In the genomic region with DNA sequence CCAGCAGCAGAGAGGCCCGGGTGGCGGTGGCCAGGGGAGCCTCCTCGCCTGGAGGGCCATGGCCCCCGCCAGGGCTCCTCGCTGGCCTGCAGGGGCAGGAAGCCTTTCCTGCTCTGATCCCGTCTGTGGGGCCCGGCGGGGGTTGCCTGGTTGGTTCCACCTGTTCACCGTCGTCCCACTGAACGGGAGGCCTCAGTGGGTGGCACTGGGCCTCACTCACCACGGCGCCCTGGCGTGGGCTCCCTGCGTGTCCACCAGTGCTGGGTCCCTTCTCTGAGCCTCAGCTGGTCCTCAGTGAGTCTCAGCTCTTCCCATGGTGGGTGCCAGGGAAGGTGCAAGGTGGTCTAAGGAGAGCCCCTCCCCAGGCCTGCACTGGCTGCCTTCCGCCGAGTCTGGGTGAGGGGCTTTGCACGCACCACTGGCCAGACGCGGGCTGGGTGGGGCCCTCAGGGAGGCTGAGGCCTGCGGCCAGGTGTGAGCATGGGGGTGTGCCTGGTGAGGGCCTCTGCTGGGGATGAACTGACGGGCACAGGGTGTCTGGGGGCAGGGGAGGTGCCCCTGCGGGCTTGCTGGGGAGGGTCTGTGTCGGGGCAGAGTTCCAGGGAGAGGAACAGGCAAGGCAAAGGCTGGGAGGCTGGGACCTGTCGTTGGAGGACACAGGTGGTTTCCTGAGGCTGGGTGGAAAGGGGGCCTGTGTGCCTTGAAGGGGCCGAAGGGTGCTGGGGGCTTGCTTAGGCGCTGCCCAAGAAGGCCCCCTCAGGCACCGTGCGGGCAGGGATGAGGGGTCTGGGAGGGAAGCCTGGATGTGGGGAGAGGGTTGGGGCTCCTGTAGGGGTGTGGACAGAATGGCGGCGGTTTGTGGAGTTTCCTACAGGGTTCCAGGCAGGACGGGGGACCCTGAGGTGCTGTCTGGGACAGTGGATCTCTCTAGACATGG, we compare ENCODE assay signal across 13 cellular contexts.
DNase-seq lines count a peak whose midpoint lies in the region; ATAC-seq and TF ChIP-seq lines count a peak whose summit lies in the region.
"Had no signal": no experiment of that assay in that cellular context is flagged by ENCODE, and none has a peak within 500 bp of the region (broad histone marks: within the 10 kb centered on the region; RNA-seq: fewer than 3 reads in every experiment).

No MANE protein-coding gene starts in this region.

- H2AFZ ChIP-seq in osteoblast (ENCODE audit: low read length) = no peak overlapping the region

- no peak overlapping the region for H3K4me3 ChIP-seq in osteoblast (ENCODE audit: insufficient read depth, low read length)
- no peak overlapping the region for H3K4me3 ChIP-seq in aorta (ENCODE audit: low read length in 2 of 2)
- H3K4me3 ChIP-seq in MG63 = no peak overlapping the region
- H3K4me3 ChIP-seq: skin epidermis had no signal

- intact Hi-C loops in aorta (cut with DNase I) = no loop called here

- TF ChIP-seq CTCF in osteoblast (IDR thresholded peaks at IDR 0.05; ENCODE audit: extremely low read depth, low read depth, low read length) = no peak

- H3K9me3 ChIP-seq in osteoblast (ENCODE audit: low read depth, low read length) (peaks cover 2% of the 10 kb centered on the region), aorta (ENCODE audit: control insufficient read depth, low read length) (no peaks in the 10 kb centered on the region), MG63 (no peaks in the 10 kb centered on the region)

- H3K27ac Mint-ChIP-seq in stimulated activated naive CD8-positive, alpha-beta T cell treated with anti-CD3 and anti-CD28 coated beads, Interleukin-15, amount 100 ng/mL, for 72 hours = peak overlapping the region in 1 of 2 donors; percentile 67

- no peaks in the 10 kb centered on the region for H3K79me2 ChIP-seq in osteoblast (ENCODE audit: insufficient read depth, low read length)

- H3K27me3 Mint-ChIP-seq in stimulated activated naive CD8-positive, alpha-beta T cell treated with anti-CD3 and anti-CD28 coated beads, Interleukin-15, amount 100 ng/mL, for 72 hours = no peaks in the 10 kb centered on the region
- H3K27me3 Mint-ChIP-seq: B cell had no signal

- H3K27ac ChIP-seq in osteoblast (ENCODE audit: low read depth, low read length) (no peak overlapping the region), aorta (ENCODE audit: low read depth in 1 of 2, low read length in 2 of 2) (no peak overlapping the region)
- H3K27ac ChIP-seq: skin epidermis had no signal

- no peaks in the 10 kb centered on the region for H4K20me1 ChIP-seq in osteoblast (ENCODE audit: insufficient read depth, low read length)

- H3K4me1 ChIP-seq in osteoblast (ENCODE audit: insufficient read depth, low read length) = no peaks in the 10 kb centered on the region
- no peaks in the 10 kb centered on the region for H3K4me1 ChIP-seq in aorta (ENCODE audit: control insufficient read depth in 1 of 2, insufficient read depth in 2 of 2, low read length in 2 of 2)

- peaks cover 51% of the 10 kb centered on the region for H3K4me1 Mint-ChIP-seq in stimulated activated naive CD8-positive, alpha-beta T cell treated with anti-CD3 and anti-CD28 coated beads, Interleukin-15, amount 100 ng/mL, for 72 hours
- H3K4me1 Mint-ChIP-seq: B cell, neural crest cell had no signal

- H3K27me3 ChIP-seq in osteoblast (ENCODE audit: insufficient read depth, low read length) (no peaks in the 10 kb centered on the region), aorta (ENCODE audit: control insufficient read depth in 1 of 2, insufficient read depth in 2 of 2, low read length in 1 of 2) (no peaks in the 10 kb centered on the region), MG63 (no peaks in the 10 kb centered on the region)

- peaks cover 0 to 7% of the 10 kb centered on the region in 2 donors for H3K9me3 Mint-ChIP-seq in stimulated activated naive CD8-positive, alpha-beta T cell treated with anti-CD3 and anti-CD28 coated beads, Interleukin-15, amount 100 ng/mL, for 72 hours

- no peak overlapping the region for H3K4me3 Mint-ChIP-seq in stimulated activated naive CD8-positive, alpha-beta T cell treated with anti-CD3 and anti-CD28 coated beads, Interleukin-15, amount 100 ng/mL, for 72 hours
- H3K4me3 Mint-ChIP-seq: neural crest cell had no signal

- peak; percentile 4 for ATAC-seq in stimulated activated naive CD8-positive, alpha-beta T cell treated with anti-CD3 and anti-CD28 coated beads, Interleukin-15, amount 100 ng/mL, for 72 hours
- no peak for ATAC-seq in stimulated activated naive CD8-positive, alpha-beta T cell treated with anti-CD3 and anti-CD28 coated beads, Interleukin-15, Interleukin-2, amounts not matched to agents 100 U/mL and 50 U/mL, for 24 hours
- no peak for ATAC-seq in aorta (ENCODE audit: low FRiP score)
- ATAC-seq in GM19452 (IDR thresholded peaks at IDR 0.05; ENCODE audit: unreplicated experiment) = no peak

- WGBS in aorta, 2 donors = 87 to 92% methylated on average over 32 of the region's 32 CpGs

- H3K4me2 ChIP-seq in osteoblast (ENCODE audit: insufficient read depth, low read length) = no peak overlapping the region

- no peaks in the 10 kb centered on the region for H3K36me3 ChIP-seq in osteoblast (ENCODE audit: insufficient read depth, low read length)
- no peaks in the 10 kb centered on the region for H3K36me3 ChIP-seq in aorta (ENCODE audit: control insufficient read depth in 1 of 2, insufficient read depth in 2 of 2, low read length in 1 of 2)
- no peaks in the 10 kb centered on the region for H3K36me3 ChIP-seq in MG63

- no peak for DNase-seq in stimulated activated naive CD8-positive, alpha-beta T cell treated with anti-CD3 and anti-CD28 coated beads, Interleukin-15, amount 100 ng/mL, for 72 hours
- DNase-seq in stimulated activated naive CD8-positive, alpha-beta T cell treated with anti-CD3 and anti-CD28 coated beads, Interleukin-15, Interleukin-2, amounts not matched to agents 100 U/mL and 50 U/mL, for 24 hours = no peak
- DNase-seq in ecto neural progenitor cell (ENCODE audit: low spot score) = peak; percentile 16
- peak; percentile 48 for DNase-seq in osteoblast (ENCODE audit: insufficient read length, low spot score, missing footprints)
- DNase-seq in aorta = peak; percentile 46 to 57
- DNase-seq in MG63 = no peak
- no peak for DNase-seq in stimulated activated naive CD4-positive, alpha-beta T cell (lab: John Stamatoyannopoulos, UW)
- DNase-seq: hypothalamus, MM.1S had no signal

Comparison
In these comparisons a context has a peak if more than half of its experiments do, and no peak if none do; other contexts are left out.
1. DNase-seq: peak in ecto neural progenitor cell (single experiment), osteoblast (single experiment) and aorta (2 of 2); none in stimulated activated naive CD8-positive, alpha-beta T cell treated with anti-CD3 and anti-CD28 coated beads, Interleukin-15, amount 100 ng/mL, for 72 hours (0 of 2), stimulated activated naive CD8-positive, alpha-beta T cell treated with anti-CD3 and anti-CD28 coated beads, Interleukin-15, Interleukin-2, amounts not matched to agents 100 U/mL and 50 U/mL, for 24 hours (single experiment), MG63 (single experiment) and stimulated activated naive CD4-positive, alpha-beta T cell (0 of 6).